In genomic region chr3:196287066-196287404, GRCh38 we compare ENCODE assay signal across 8 cellular contexts. TPM values are rescaled to one million over a fixed set of nuclear protein-coding genes. Genes with fewer than 3 reads are reported as not detected.
DNase-seq lines count a peak whose midpoint lies in the region; ATAC-seq and TF ChIP-seq lines count a peak whose summit lies in the region.

No MANE protein-coding gene starts in this region.

- in situ Hi-C loops in ACHN (cut with HindIII; ENCODE audit: low pct_ligation_motif_present, low pct_unique_long_range_greater_than_20kb, low sequenced_read_pairs), result no loop called here

- H3K27ac ChIP-seq in cardiac muscle cell, result peak overlapping the region; percentile 93
- peak overlapping the region; percentile 98 for H3K27ac ChIP-seq in psoas muscle

- H3K27me3 ChIP-seq in cardiac muscle cell (no peaks in the 10 kb centered on the region), psoas muscle (ENCODE audit: insufficient read depth in 3 of 3, low read length in 2 of 3) (no peaks in the 10 kb centered on the region)

- peak overlapping the region; percentile 91 for H3K4me3 ChIP-seq in LNCaP clone FGC (ENCODE audit: low read depth, low read length)
- peak overlapping the region; percentile 78 for H3K4me3 ChIP-seq in cardiac muscle cell
- H3K4me3 ChIP-seq in psoas muscle, result peak overlapping the region; percentile 92

- peaks cover 39% of the 10 kb centered on the region for H3K4me1 ChIP-seq in cardiac muscle cell (ENCODE audit: low read depth)
- peaks cover 46% of the 10 kb centered on the region for H3K4me1 ChIP-seq in psoas muscle

- H3K9me3 ChIP-seq in cardiac muscle cell (ENCODE audit: low read depth), result no peaks in the 10 kb centered on the region
- no peaks in the 10 kb centered on the region for H3K9me3 ChIP-seq in psoas muscle

- DNase-seq in ACHN, result peak; percentile 18
- no peak for DNase-seq in LNCaP clone FGC (ENCODE audit: low read depth)
- DNase-seq in activated naive CD4-positive, alpha-beta T cell treated with anti-CD3 and anti-CD28 coated beads, Interleukin-2, amount 50 U/mL, for 16 hours, result peak; percentile 20
- DNase-seq in cardiac muscle cell (ENCODE audit: low read depth in 1 of 2, low spot score in 1 of 2), result peak in 1 of 2 donors; percentile 29
- peak in 1 of 2 donors; percentile 63 for DNase-seq in psoas muscle
- no peak for DNase-seq in NCI-H187 (lab: John Stamatoyannopoulos, UW)

- 0 to 1% (median 1%) methylated on average over 18 of the region's 18 CpGs for WGBS in psoas muscle, 3 donors

- TF ChIP-seq POLR2A in GM18505 (IDR thresholded peaks at IDR 0.05; ENCODE audit: borderline replicate concordance, extremely low read depth, insufficient read depth, insufficient read length), result no peak

- no peaks in the 10 kb centered on the region for H3K36me3 ChIP-seq in cardiac muscle cell
- H3K36me3 ChIP-seq in psoas muscle (ENCODE audit: insufficient read depth in 1 of 2, low read depth in 1 of 2), result no peaks in the 10 kb centered on the region

- TF ChIP-seq CTCF in LNCaP clone FGC (IDR thresholded peaks at IDR 0.05; ENCODE audit: control insufficient read depth, extremely low read depth, insufficient read depth) (peak; percentile 9; the same call in 1 of the 2 replicates), cardiac muscle cell (IDR thresholded peaks at IDR 0.05; ENCODE audit: low read depth, low read length) (no peak), psoas muscle (IDR thresholded peaks at IDR 0.05) (no peak)

- peak; percentile 20 for ATAC-seq in GM19351 (IDR thresholded peaks at IDR 0.05; ENCODE audit: unreplicated experiment)
- ATAC-seq in psoas muscle, result peak; percentile 14 to 49 (median 30)
- no peak for ATAC-seq in GM18505 (IDR thresholded peaks at IDR 0.05; ENCODE audit: unreplicated experiment)

- intact Hi-C loops in psoas muscle (cut with DNase I), result no loop called here

RNA-seq across cellular contexts. Expression of gene PCYT1A, which starts 0.5 kb away (rescaled TPM):
- total RNA-seq in cardiac muscle cell (55.2 and 66.5 TPM in 2 replicates), psoas muscle (10 to 100 TPM; 58.8 to 98.4 (median 70.0) TPM)
- polyA plus RNA-seq in cardiac muscle cell (23.6 and 30.6 TPM in 2 replicates), psoas muscle (10 to 100 TPM; 28.4 to 88.2 (median 35.6) TPM)

RNA-seq across cellular contexts. Expression of gene DYNLT2B, which starts 31.0 kb away (rescaled TPM):
- total RNA-seq in cardiac muscle cell, result 24.6 and 38.7 TPM in 2 replicates
- 81.7 and 86.5 TPM in 2 replicates for polyA plus RNA-seq in cardiac muscle cell
- total RNA-seq in psoas muscle, result 1 to 10 TPM in 2 of 4 donors, under 1 TPM in 1, not detected in 1; 0.44 to 3.2 (median 2.3) TPM
- 1 to 10 TPM; 1.9 to 6.1 (median 3.1) TPM for polyA plus RNA-seq in psoas muscle

RNA-seq across cellular contexts. Expression of gene TM4SF19, which starts 51.2 kb away (rescaled TPM):
- not detected in 2 replicates for total RNA-seq in cardiac muscle cell
- not detected in 2 replicates for polyA plus RNA-seq in cardiac muscle cell
- 1 to 10 TPM in 1 of 4 donors, under 1 TPM in 1, not detected in 2; 0.93 to 1.9 TPM for total RNA-seq in psoas muscle
- 1 to 10 TPM in 1 of 3 donors, under 1 TPM in 1, not detected in 1; 1.00 to 2.3 TPM for polyA plus RNA-seq in psoas muscle

Comparison
In these comparisons a context has a peak if more than half of its experiments do, and no peak if none do; other contexts are left out.
1. DNase-seq: peak in ACHN (single experiment) and activated naive CD4-positive, alpha-beta T cell treated with anti-CD3 and anti-CD28 coated beads, Interleukin-2, amount 50 U/mL, for 16 hours (single experiment); none in LNCaP clone FGC (single experiment) and NCI-H187 (0 of 2).
2. Peak in every context shown above with its lines, with median percentiles within 50 percentile points of each other: H3K4me3 ChIP-seq.